In the genomic region with DNA sequence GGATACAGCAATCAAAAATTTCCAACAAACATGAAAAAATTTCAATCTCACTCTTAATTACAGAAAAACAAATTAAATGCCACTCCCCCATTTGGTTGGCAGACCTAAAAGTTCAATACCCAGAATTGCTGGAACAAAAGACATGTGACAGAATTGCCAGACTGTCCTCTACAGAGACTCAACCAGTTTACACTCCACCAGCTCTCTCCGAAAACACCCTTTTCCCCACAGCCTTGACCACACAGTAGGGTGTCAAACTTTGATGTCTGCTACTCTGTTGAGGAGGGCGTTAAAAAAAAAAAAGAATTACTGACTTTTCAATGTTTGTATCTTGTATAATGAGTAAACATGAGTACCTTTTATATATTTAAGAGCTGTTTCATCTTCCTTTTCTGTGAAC, we compare ENCODE assay signal across 16 cellular contexts. TPM values are rescaled to one million over a fixed set of nuclear protein-coding genes. Genes with fewer than 3 reads are reported as not detected.
A peak's percentile ranks its signal among the peaks of the same experiment; 100 is the strongest.
DNase-seq lines count a peak whose midpoint lies in the region; FAIRE-seq and TF ChIP-seq lines count a peak whose summit lies in the region.
"Had no signal": no experiment of that assay in that cellular context is flagged by ENCODE, and none has a peak within 500 bp of the region (broad histone marks: within the 10 kb centered on the region; RNA-seq: fewer than 3 reads in every experiment).

No MANE protein-coding gene starts in this region.

- H3K36me3 ChIP-seq in A673 (ENCODE audit: insufficient read depth, low read length, poor library complexity, severe bottlenecking) (peaks cover 9% of the 10 kb centered on the region), SU-DHL-6 (ENCODE audit: low read length) (no peaks in the 10 kb centered on the region)

- no peaks in the 10 kb centered on the region for H3K9me2 ChIP-seq in SU-DHL-6 (replicated peaks; ENCODE audit: insufficient read depth, low read length)

- H3K4me3 ChIP-seq in A673 (ENCODE audit: low read depth, low read length, poor library complexity, severe bottlenecking), result no peak overlapping the region
- H3K4me3 ChIP-seq in SU-DHL-6 (ENCODE audit: insufficient read depth, low read length, poor library complexity, severe bottlenecking), result no peak overlapping the region
- H3K4me3 ChIP-seq: MG63 had no signal

- FAIRE-seq in GM12891 (lab: Jason Lieb, UNC), result no peak
- FAIRE-seq: GM12892, H1 had no signal

- DNase-seq in A673 (ENCODE audit: low spot score), result no peak
- no peak for DNase-seq in CD14-positive monocyte (ENCODE audit: low spot score)
- DNase-seq in mesenteric fat pad (ENCODE audit: low spot score), result peak; percentile 4
- no peak for DNase-seq in NCI-H510A treated with DMSO at 0.1 percent for 48 hours (lab: John Stamatoyannopoulos, UW)
- DNase-seq in CD1c-positive myeloid dendritic cell (ENCODE audit: extremely low spot score), result no peak
- DNase-seq in GM12891 (ENCODE audit: insufficient read length, low spot score), result no peak
- DNase-seq: BE2C, MG63, NCI-H1092 treated with DMSO at 0.1 percent for 48 hours, NCI-H1694, NCI-H2107, NCI-H226 had no signal

- H3K27ac ChIP-seq in A673 (ENCODE audit: low read depth, low read length, poor library complexity, severe bottlenecking) (no peak overlapping the region), SU-DHL-6 (ENCODE audit: low read depth, low read length) (peak overlapping the region; percentile 48; the same call in 1 of the 2 replicates)
- H3K27ac ChIP-seq: KMS-11 had no signal

- TF ChIP-seq CTCF in A673 (conservative IDR thresholded peaks at IDR 0.05; ENCODE audit: low read depth, low read length), result no peak
- no peak for TF ChIP-seq CTCF in CD14-positive monocyte (IDR thresholded peaks at IDR 0.05)
- TF ChIP-seq CTCF in SU-DHL-6 (IDR thresholded peaks at IDR 0.05; ENCODE audit: insufficient read depth, low read length, poor library complexity, severe bottlenecking), result no peak

- H3K79me2 ChIP-seq in SU-DHL-6 (ENCODE audit: insufficient read depth, low read length), result no peaks in the 10 kb centered on the region

- CTCF ChIA-PET in A673 (lab: Charles Lee), result interaction anchor here (0.6 to 0.7 kb wide), 3 partner anchors 19 to 131 kb away, joined by 3 read pairs; no protein-coding TSS in a partner anchor

- H3K27me3 Mint-ChIP-seq in CD14-positive monocyte (ENCODE audit: low read depth in 3 of 3), result peaks cover 0 to 1% (median 0%) of the 10 kb centered on the region in 3 donors

- peaks cover 0 to 1% (median 0%) of the 10 kb centered on the region in 7 donors for H3K9me3 Mint-ChIP-seq in CD14-positive monocyte

- peaks cover 6% of the 10 kb centered on the region for H3K4me1 ChIP-seq in A673 (ENCODE audit: insufficient read depth, low read length, poor library complexity, severe bottlenecking)
- H3K4me1 ChIP-seq: BE2C had no signal

- H3K4me2 ChIP-seq in SU-DHL-6 (ENCODE audit: low read depth, low read length, poor library complexity, severe bottlenecking), result no peak overlapping the region
- H3K4me2 ChIP-seq: KMS-11 had no signal

- H3K27me3 ChIP-seq in A673 (replicated peaks; ENCODE audit: insufficient read depth, low read depth, low read length, poor library complexity), result no peaks in the 10 kb centered on the region
- no peaks in the 10 kb centered on the region for H3K27me3 ChIP-seq in SU-DHL-6 (ENCODE audit: low read length)
- H3K27me3 ChIP-seq: BE2C, MG63 had no signal

- peaks cover 7% of the 10 kb centered on the region for H3F3A ChIP-seq in SU-DHL-6 (ENCODE audit: insufficient read depth)

- intact Hi-C loops in A673 (cut with micrococcal nuclease; ENCODE audit: unreplicated experiment), result no loop called here
- intact Hi-C loops in CD14-positive monocyte (cut with micrococcal nuclease), result loop anchor here in 1 of 2 donors (10.0 kb wide), 1 partner anchor 85 kb away; no protein-coding TSS in a partner anchor

- H3K36me3 Mint-ChIP-seq in CD14-positive monocyte, result peaks cover 55 to 91% of the 10 kb centered on the region in 2 donors

- BruUV-seq in A673 (replicated peaks; lab: Mats Ljungman, UMichigan), result TSS peak; percentile 14

- H3K4me3 Mint-ChIP-seq in CD14-positive monocyte, result no peak overlapping the region

- POLR2A ChIA-PET in A673 (lab: Charles Lee; ENCODE audit: low non-redundant PET), result no interaction called here

- H3K9me3 ChIP-seq in A673 (ENCODE audit: low read depth, low read length, poor library complexity, severe bottlenecking), result no peaks in the 10 kb centered on the region
- H3K9me3 ChIP-seq in SU-DHL-6 (ENCODE audit: insufficient read depth, low read length), result no peaks in the 10 kb centered on the region
- H3K9me3 ChIP-seq: BE2C, MG63 had no signal

- TF ChIP-seq POLR2A in GM12891 (IDR thresholded peaks at IDR 0.05; ENCODE audit: low read depth, low read length), result no peak

- no peaks in the 10 kb centered on the region for H3K4me1 Mint-ChIP-seq in CD14-positive monocyte

- peak overlapping the region in 4 of 7 donors; percentile 3 to 53 (median 17) for H3K27ac Mint-ChIP-seq in CD14-positive monocyte

- H4K20me1 ChIP-seq in SU-DHL-6 (ENCODE audit: low read depth, low read length), result no peaks in the 10 kb centered on the region

- H2AFZ ChIP-seq in SU-DHL-6 (ENCODE audit: low read depth, low read length, severe bottlenecking), result no peak overlapping the region

- no peak overlapping the region for H3K9ac ChIP-seq in SU-DHL-6 (ENCODE audit: low read length)
- H3K9ac ChIP-seq: KMS-11 had no signal

TF ChIP-seq in GM12891, 5 proteins besides CTCF, POLR2A, EP300 and RAD21:
- TF ChIP-seq SPI1 (IDR thresholded peaks at IDR 0.05; ENCODE audit: low read depth, low read length) (no peak), TAF1 (IDR thresholded peaks at IDR 0.05; ENCODE audit: low read depth, low read length) (no peak)
TF ChIP-seq in GM12891: peak in this region for 0.

RNA-seq across cellular contexts. Expression of a gene that starts 44.7 kb away (rescaled TPM):
- total RNA-seq in A673 (2021) (3.6 and 7.5 TPM in 2 replicates), mesenteric fat pad (2.2 TPM)
- polyA plus RNA-seq in CD14-positive monocyte, result 1 to 10 TPM; 2.0 to 2.3 TPM
- polyA plus RNA-seq in GM12891 (2012; ENCODE audit: low read depth, missing spikeins), result 0.44 TPM
